Comparison of ENCODE assay signal across 26 cellular contexts in the genomic region with DNA sequence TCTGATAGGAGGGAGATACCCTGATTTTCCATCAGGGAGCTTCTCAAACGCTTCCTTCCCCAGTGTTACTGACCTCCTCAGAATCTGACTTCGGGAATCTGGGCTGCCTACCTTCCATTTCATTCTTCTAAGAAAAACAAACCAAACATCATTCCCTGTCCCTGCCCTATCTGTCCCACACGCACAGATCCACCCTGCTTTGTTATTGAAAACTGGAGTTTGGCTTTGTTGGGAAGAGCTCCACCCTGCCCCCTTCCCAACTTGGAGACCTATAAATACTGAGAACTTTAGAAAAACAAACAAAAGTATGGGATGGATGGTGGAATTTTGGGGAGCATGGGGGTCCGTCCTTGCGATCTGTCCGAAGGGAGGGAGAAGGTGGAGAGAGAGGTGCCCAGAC.
DNase-seq lines count a peak whose midpoint lies in the region; ATAC-seq, FAIRE-seq and TF ChIP-seq lines count a peak whose summit lies in the region.
"Had no signal": no experiment of that assay in that cellular context is flagged by ENCODE, and none has a peak within 500 bp of the region (broad histone marks: within the 10 kb centered on the region; RNA-seq: fewer than 3 reads in every experiment).

No MANE protein-coding gene starts in this region.

- H3K4me1 ChIP-seq in GM23338 (ENCODE audit: insufficient read depth) (peaks cover 54% of the 10 kb centered on the region), HUES6 (ENCODE audit: control insufficient read depth, insufficient read depth, low read length) (peaks cover 55% of the 10 kb centered on the region), endothelial cell of umbilical vein (ENCODE audit: control insufficient read depth, extremely low read depth, insufficient read depth, low read length) (peaks cover 17% of the 10 kb centered on the region)

- TF ChIP-seq CTCF in GM23338 (conservative IDR thresholded peaks at IDR 0.05; ENCODE audit: low read depth in 2 of 2) (no peak), endothelial cell of umbilical vein (IDR thresholded peaks at IDR 0.05; ENCODE audit: extremely low read depth in 1 of 2, insufficient read depth in 1 of 2, low read depth in 1 of 2, low read length in 2 of 2) (no peak), dorsolateral prefrontal cortex (IDR thresholded peaks at IDR 0.05 in 54 of 56, conservative IDR thresholded peaks at IDR 0.05 in 2 of 56; ENCODE audit: low read depth in 1 of 56, partially characterized antibody in 56 of 56) (no peak)

- H3K4me3 ChIP-seq in GM23338: peak overlapping the region; percentile 44
- peak overlapping the region; percentile 41 for H3K4me3 ChIP-seq in HUES6 (ENCODE audit: low read depth, low read length)
- H3K4me3 ChIP-seq in endothelial cell of umbilical vein (replicated peaks in 1 of 3; ENCODE audit: insufficient read depth in 1 of 3, low read depth in 1 of 3, low read length in 3 of 3): no peak overlapping the region
- H3K4me3 ChIP-seq in dorsolateral prefrontal cortex: no peak overlapping the region
- H3K4me3 ChIP-seq: BLaER1 treated with 17β-estradiol and CSF1 and Interleukin-3, amounts not matched to agents 10 nM and 100 nM; K562 had no signal

- H3K4me1 Mint-ChIP-seq in GM23338: peaks cover 59% of the 10 kb centered on the region
- peaks cover 25% of the 10 kb centered on the region for H3K4me1 Mint-ChIP-seq in stimulated activated naive CD8-positive, alpha-beta T cell treated with anti-CD3 and anti-CD28 coated beads, Interleukin-15, amount 100 ng/mL, for 72 hours

- BruUV-seq in endothelial cell of umbilical vein (replicated peaks; lab: Mats Ljungman, UMichigan): no TSS peak

- peak overlapping the region; percentile 43 for H3K4me3 Mint-ChIP-seq in GM23338
- no peak overlapping the region for H3K4me3 Mint-ChIP-seq in stimulated activated naive CD8-positive, alpha-beta T cell treated with anti-CD3 and anti-CD28 coated beads, Interleukin-15, amount 100 ng/mL, for 72 hours
- H3K4me3 Mint-ChIP-seq: CD4-positive, alpha-beta memory T cell; HFFc6 had no signal

- peak; percentile 63 for DNase-seq in GM23338 (ENCODE audit: low spot score)
- DNase-seq in endothelial cell of umbilical vein (ENCODE audit: low read depth, low spot score): no peak
- peak; percentile 28 for DNase-seq in iPS-NIHi7 (ENCODE audit: extremely low spot score)
- DNase-seq in stimulated activated naive CD8-positive, alpha-beta T cell treated with anti-CD3 and anti-CD28 coated beads, Interleukin-15, amount 100 ng/mL, for 72 hours: no peak
- DNase-seq in hepatic stellate cell (ENCODE audit: low spot score): no peak
- no peak for DNase-seq in OCI-M1 (lab: John Stamatoyannopoulos, UW)
- DNase-seq in dorsolateral prefrontal cortex: no peak
- DNase-seq: AML-193; CD4-positive, alpha-beta memory T cell; DMS53; HFFc6; Kasumi-1; MV-4-11; NCI-H1105; NCI-H446 treated with DMSO at 0.1 percent for 48 hours; SHP77; T-helper 1 cell had no signal

- no peaks in the 10 kb centered on the region for H3K9me1 ChIP-seq in endothelial cell of umbilical vein (replicated peaks; ENCODE audit: control insufficient read depth, extremely low read depth, insufficient read depth, low read length)

- peaks cover 19% of the 10 kb centered on the region for H3F3A ChIP-seq in GM23338 (replicated peaks; ENCODE audit: low read depth)

- H3K27ac ChIP-seq in GM23338 (ENCODE audit: low read depth) (no peak overlapping the region), HUES6 (ENCODE audit: low read depth, low read length) (no peak overlapping the region), endothelial cell of umbilical vein (ENCODE audit: insufficient read depth, low read depth, low read length) (no peak overlapping the region), dorsolateral prefrontal cortex (no peak overlapping the region)
- H3K27ac ChIP-seq: BLaER1 treated with 17β-estradiol and CSF1 and Interleukin-3, amounts not matched to agents 10 nM and 100 nM; HL-60; RWPE1 had no signal

- H3K79me2 ChIP-seq in GM23338 (replicated peaks; ENCODE audit: insufficient read depth) (no peaks in the 10 kb centered on the region), endothelial cell of umbilical vein (ENCODE audit: control insufficient read depth, insufficient read depth, low read length) (no peaks in the 10 kb centered on the region)

- H3K27me3 Mint-ChIP-seq in GM23338 (ENCODE audit: insufficient read depth, low read depth, poor library complexity): peaks cover 36% of the 10 kb centered on the region
- peaks cover 91% of the 10 kb centered on the region for H3K27me3 Mint-ChIP-seq in stimulated activated naive CD8-positive, alpha-beta T cell treated with anti-CD3 and anti-CD28 coated beads, Interleukin-15, amount 100 ng/mL, for 72 hours

- no peak overlapping the region for H3K27ac Mint-ChIP-seq in GM23338
- H3K27ac Mint-ChIP-seq in stimulated activated naive CD8-positive, alpha-beta T cell treated with anti-CD3 and anti-CD28 coated beads, Interleukin-15, amount 100 ng/mL, for 72 hours: no peak overlapping the region
- H3K27ac Mint-ChIP-seq: CD4-positive, alpha-beta memory T cell; HFFc6 had no signal

- no peak for FAIRE-seq in endothelial cell of umbilical vein (lab: Jason Lieb, UNC)
- FAIRE-seq: A204.1, G401.6, H54, K562 had no signal

- dilution Hi-C loops in endothelial cell of umbilical vein (cut with MboI; ENCODE audit: extremely low pct_ligation_motif_present, low sequenced_read_pairs): no loop called here

- ATAC-seq in GM23338: peak; percentile 15
- ATAC-seq in stimulated activated naive CD8-positive, alpha-beta T cell treated with anti-CD3 and anti-CD28 coated beads, Interleukin-15, amount 100 ng/mL, for 72 hours: no peak
- ATAC-seq: K562, Panc1 had no signal

- no peaks in the 10 kb centered on the region for H3K36me3 Mint-ChIP-seq in GM23338 (ENCODE audit: low read depth)
- H3K36me3 Mint-ChIP-seq: CD4-positive, alpha-beta memory T cell had no signal

- H3K9me3 ChIP-seq in HUES6 (ENCODE audit: control insufficient read depth, insufficient read depth, low read depth, low read length) (no peaks in the 10 kb centered on the region), endothelial cell of umbilical vein (replicated peaks; ENCODE audit: control insufficient read depth, insufficient read depth, low read length) (no peaks in the 10 kb centered on the region)

- H3K9me2 ChIP-seq in GM23338 (ENCODE audit: insufficient read depth): no peaks in the 10 kb centered on the region

- H4K20me1 ChIP-seq in GM23338 (replicated peaks; ENCODE audit: insufficient read depth): no peaks in the 10 kb centered on the region
- H4K20me1 ChIP-seq in endothelial cell of umbilical vein (replicated peaks; ENCODE audit: control insufficient read depth, extremely low read depth, insufficient read depth, low read length): peaks cover 4% of the 10 kb centered on the region

- H3K9ac ChIP-seq in HUES6 (ENCODE audit: low read length) (no peak overlapping the region), endothelial cell of umbilical vein (replicated peaks; ENCODE audit: extremely low read depth, insufficient read depth, low read length) (no peak overlapping the region)
- H3K9ac ChIP-seq: BLaER1 treated with 17β-estradiol and CSF1 and Interleukin-3, amounts not matched to agents 10 nM and 100 nM had no signal

- H3K4me2 ChIP-seq in GM23338 (peak overlapping the region; percentile 75), endothelial cell of umbilical vein (ENCODE audit: insufficient read depth, low read length) (no peak overlapping the region)
- H3K4me2 ChIP-seq: BLaER1 treated with 17β-estradiol and CSF1 and Interleukin-3, amounts not matched to agents 10 nM and 100 nM had no signal

- POLR2A ChIA-PET in endothelial cell of umbilical vein (lab: Charles Lee): no interaction called here

- CTCF ChIA-PET in endothelial cell of umbilical vein (lab: Charles Lee): no interaction called here

- H3K9me3 Mint-ChIP-seq in GM23338: no peaks in the 10 kb centered on the region; the same call in 2 of the 3 replicates
- H3K9me3 Mint-ChIP-seq in stimulated activated naive CD8-positive, alpha-beta T cell treated with anti-CD3 and anti-CD28 coated beads, Interleukin-15, amount 100 ng/mL, for 72 hours: peaks cover 0 to 2% of the 10 kb centered on the region in 2 donors
- H3K9me3 Mint-ChIP-seq: HFFc6 had no signal

- H2AFZ ChIP-seq in GM23338 (no peak overlapping the region), endothelial cell of umbilical vein (ENCODE audit: low read depth, low read length) (no peak overlapping the region)

- no peak for TF ChIP-seq POLR2A in endothelial cell of umbilical vein (IDR thresholded peaks at IDR 0.05; ENCODE audit: low read depth, low read length)

- no peaks in the 10 kb centered on the region for H3K36me3 ChIP-seq in GM23338 (ENCODE audit: insufficient read depth)
- no peaks in the 10 kb centered on the region for H3K36me3 ChIP-seq in HUES6 (ENCODE audit: control insufficient read depth, insufficient read depth, low read length)
- H3K36me3 ChIP-seq in endothelial cell of umbilical vein (ENCODE audit: control insufficient read depth in 2 of 2, extremely low read depth in 1 of 2, insufficient read depth in 2 of 2, low read length in 2 of 2): no peaks in the 10 kb centered on the region
- H3K36me3 ChIP-seq: BLaER1 treated with 17β-estradiol and CSF1 and Interleukin-3, amounts not matched to agents 10 nM and 100 nM had no signal

- intact Hi-C loops in endothelial cell of umbilical vein (cut with micrococcal nuclease): loop anchor here (10.0 kb wide), 1 partner anchor 441 kb away; the partner anchor contains the start of genes CAMKMT and PREPL
- intact Hi-C loops in dorsolateral prefrontal cortex (cut with DNase I): no loop called here

- H3K27me3 ChIP-seq in GM23338 (ENCODE audit: insufficient read depth): peaks cover 69% of the 10 kb centered on the region
- peaks cover 95% of the 10 kb centered on the region for H3K27me3 ChIP-seq in HUES6 (ENCODE audit: control insufficient read depth, insufficient read depth, low read length)
- peaks cover 64 to 86% of the 10 kb centered on the region in 2 experiments for H3K27me3 ChIP-seq in endothelial cell of umbilical vein (ENCODE audit: control insufficient read depth in 2 of 2, insufficient read depth in 2 of 2, low read length in 2 of 2)
- peaks cover 0 to 99% (median 73%) of the 10 kb centered on the region in 45 donors for H3K27me3 ChIP-seq in dorsolateral prefrontal cortex

TF ChIP-seq in GM23338, 12 proteins besides CTCF, POLR2A, EP300 and RAD21:
- no peak for TF ChIP-seq ZNF114 (CRISPR knock-in tag; IDR thresholded peaks at IDR 0.05)
TF ChIP-seq in GM23338: peak in this region for 0.

TF ChIP-seq in endothelial cell of umbilical vein, 7 proteins besides CTCF, POLR2A, EP300 and RAD21:
- TF ChIP-seq FOS (IDR thresholded peaks at IDR 0.05; ENCODE audit: borderline replicate concordance, insufficient read depth, low read length) (no peak), EZH2 (IDR thresholded peaks at IDR 0.05; ENCODE audit: borderline replicate concordance, low read depth, low read length, severe bottlenecking) (peak; percentile 57), JUN (IDR thresholded peaks at IDR 0.05; ENCODE audit: borderline replicate concordance, insufficient read depth, insufficient read length, low read depth) (no peak)

Comparison
In these comparisons a context has a peak if more than half of its experiments do, and no peak if none do; other contexts are left out.
1. DNase-seq: peak in GM23338 (single experiment) and iPS-NIHi7 (single experiment); none in endothelial cell of umbilical vein (single experiment), stimulated activated naive CD8-positive, alpha-beta T cell treated with anti-CD3 and anti-CD28 coated beads, Interleukin-15, amount 100 ng/mL, for 72 hours (0 of 2), hepatic stellate cell (single experiment), OCI-M1 (single experiment) and dorsolateral prefrontal cortex (0 of 10).
2. H3K4me3 ChIP-seq: peak in GM23338 (single experiment) and HUES6 (single experiment); none in endothelial cell of umbilical vein (0 of 3) and dorsolateral prefrontal cortex (0 of 59).